ENCODE assay signal across 20 cellular contexts in the genomic region with DNA sequence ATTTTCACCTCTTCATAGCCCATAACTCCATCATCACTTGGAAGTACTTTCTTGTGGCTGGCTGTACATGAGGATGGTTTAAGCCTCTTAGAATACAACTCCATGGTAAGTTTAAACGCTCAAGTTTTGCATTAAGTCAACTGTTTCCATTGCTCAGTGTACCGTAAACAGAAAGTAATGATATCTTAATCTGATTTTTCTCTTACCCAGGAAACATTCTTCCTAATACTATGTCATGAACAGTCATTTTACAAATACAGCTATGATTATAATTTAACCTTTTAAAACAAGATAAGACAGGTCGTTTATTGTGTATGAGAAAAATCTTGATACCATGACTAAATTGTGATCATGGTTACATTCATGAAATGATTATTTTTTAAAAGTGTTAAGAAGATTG. TPM values are rescaled to one million over a fixed set of nuclear protein-coding genes. Genes with fewer than 3 reads are reported as not detected.
DNase-seq lines count a peak whose midpoint lies in the region; ATAC-seq, FAIRE-seq and TF ChIP-seq lines count a peak whose summit lies in the region.
"Had no signal": no experiment of that assay in that cellular context is flagged by ENCODE, and none has a peak within 500 bp of the region (broad histone marks: within the 10 kb centered on the region; RNA-seq: fewer than 3 reads in every experiment).

No MANE protein-coding gene starts in this region.

- dilution Hi-C loops in endothelial cell of umbilical vein (cut with MboI; ENCODE audit: extremely low pct_ligation_motif_present, low sequenced_read_pairs) = no loop called here

- H3K4ac ChIP-seq in mesenchymal stem cell (ENCODE audit: low read depth in 1 of 2, low read length in 2 of 2) = no peak overlapping the region

- H3K27ac ChIP-seq in PC-3 (ENCODE audit: low read length) = peak overlapping the region; percentile 42
- H3K27ac ChIP-seq in endothelial cell of umbilical vein (ENCODE audit: insufficient read depth, low read depth, low read length) = no peak overlapping the region
- H3K27ac ChIP-seq in mesenchymal stem cell (ENCODE audit: low read length, poor library complexity, severe bottlenecking) = peak overlapping the region; percentile 80
- H3K27ac ChIP-seq: dorsolateral prefrontal cortex, WERI-Rb-1 had no signal

- H3K27me3 ChIP-seq in PC-3 (ENCODE audit: low read length) = no peaks in the 10 kb centered on the region
- H3K27me3 ChIP-seq in endothelial cell of umbilical vein (ENCODE audit: control insufficient read depth in 2 of 2, insufficient read depth in 2 of 2, low read length in 2 of 2) = no peaks in the 10 kb centered on the region
- H3K27me3 ChIP-seq in mesenchymal stem cell (ENCODE audit: control insufficient read depth in 1 of 2, insufficient read depth in 1 of 2, low read length in 2 of 2) = no peaks in the 10 kb centered on the region
- H3K27me3 ChIP-seq: dorsolateral prefrontal cortex had no signal

- H3K9me3 Mint-ChIP-seq in immature natural killer cell = no peaks in the 10 kb centered on the region
- H3K9me3 Mint-ChIP-seq: nephron progenitor cell had no signal

- H4K91ac ChIP-seq in mesenchymal stem cell (ENCODE audit: low read length) = no peak overlapping the region

- TF ChIP-seq CTCF in PC-3 (conservative IDR thresholded peaks at IDR 0.05; ENCODE audit: low read depth, low read length) (no peak), endothelial cell of umbilical vein (IDR thresholded peaks at IDR 0.05; ENCODE audit: extremely low read depth in 1 of 2, insufficient read depth in 1 of 2, low read depth in 1 of 2, low read length in 2 of 2) (no peak)

- peaks cover 0 to 4% (median 0%) of the 10 kb centered on the region in 3 donors for H3K27me3 Mint-ChIP-seq in immature natural killer cell (ENCODE audit: low read depth in 3 of 3)

- no peak for ATAC-seq in PC-3
- ATAC-seq in HG03025 (IDR thresholded peaks at IDR 0.05; ENCODE audit: low FRiP score, unreplicated experiment) = no peak
- ATAC-seq: HCT116, sciatic nerve had no signal

- H3K9me2 ChIP-seq in PC-3 (replicated peaks; ENCODE audit: low read length) = no peaks in the 10 kb centered on the region

- no peak overlapping the region for H3K23ac ChIP-seq in mesenchymal stem cell (ENCODE audit: low read length in 2 of 2)

- H3K4me2 ChIP-seq in PC-3 (ENCODE audit: low read length) = no peak overlapping the region
- H3K4me2 ChIP-seq in endothelial cell of umbilical vein (ENCODE audit: insufficient read depth, low read length) = no peak overlapping the region
- H3K4me2 ChIP-seq in mesenchymal stem cell (ENCODE audit: low read length, poor library complexity, severe bottlenecking) = no peak overlapping the region

- H3K9me1 ChIP-seq in endothelial cell of umbilical vein (replicated peaks; ENCODE audit: control insufficient read depth, extremely low read depth, insufficient read depth, low read length) = no peaks in the 10 kb centered on the region

- DNase-seq in ACHN (peak; percentile 48), PC-3 (peak; percentile 50), endothelial cell of umbilical vein (ENCODE audit: low read depth, low spot score) (no peak), mesenchymal stem cell (no peak), NCI-H2227 (lab: John Stamatoyannopoulos, UW; ENCODE audit: unreplicated experiment) (no peak), immature natural killer cell (no peak)
- DNase-seq: activated CD8-positive, alpha-beta memory T cell treated with anti-CD3 and anti-CD28 coated beads, Interleukin-2, amount 50 U/mL, for 48 hours; activated naive CD4-positive, alpha-beta T cell treated with anti-CD3 and anti-CD28 coated beads for 36 hours; aorta; CD4-positive, alpha-beta memory T cell; central memory CD4-positive, alpha-beta T cell; dorsolateral prefrontal cortex; NCI-H187; NCI-H2227 treated with DMSO at 0.1 percent for 48 hours; nephron progenitor cell; trophoblast cell; WERI-Rb-1 had no signal

- no peak overlapping the region for H2BK15ac ChIP-seq in mesenchymal stem cell (ENCODE audit: low read depth, poor library complexity, severe bottlenecking)

- peak; percentile 43 for FAIRE-seq in endothelial cell of umbilical vein (lab: Jason Lieb, UNC)

- H3K79me2 ChIP-seq in PC-3 (ENCODE audit: low read length) (no peaks in the 10 kb centered on the region), endothelial cell of umbilical vein (ENCODE audit: control insufficient read depth, insufficient read depth, low read length) (no peaks in the 10 kb centered on the region)

- H3K9me3 ChIP-seq in PC-3 (ENCODE audit: low read length) = no peaks in the 10 kb centered on the region
- no peaks in the 10 kb centered on the region for H3K9me3 ChIP-seq in endothelial cell of umbilical vein (replicated peaks; ENCODE audit: control insufficient read depth, insufficient read depth, low read length)
- H3K9me3 ChIP-seq in mesenchymal stem cell (ENCODE audit: control insufficient read depth, low read length) = no peaks in the 10 kb centered on the region

- H3K79me1 ChIP-seq in mesenchymal stem cell (replicated peaks; ENCODE audit: low read length, poor library complexity, severe bottlenecking) = peaks cover 3% of the 10 kb centered on the region

- WGBS in mesenchymal stem cell = 100% methylated on average over 2 of the region's 3 CpGs

- H4K8ac ChIP-seq in mesenchymal stem cell (ENCODE audit: low read length) = no peak overlapping the region

- H2AK5ac ChIP-seq in mesenchymal stem cell (ENCODE audit: low read length, severe bottlenecking) = no peak overlapping the region

- no peak overlapping the region for H3K14ac ChIP-seq in mesenchymal stem cell (ENCODE audit: low read length in 2 of 2)

- no peaks in the 10 kb centered on the region for H4K20me1 ChIP-seq in PC-3 (ENCODE audit: low read length)
- no peaks in the 10 kb centered on the region for H4K20me1 ChIP-seq in endothelial cell of umbilical vein (replicated peaks; ENCODE audit: control insufficient read depth, extremely low read depth, insufficient read depth, low read length)

- H3K9ac ChIP-seq in PC-3 (ENCODE audit: low read length) = no peak overlapping the region; the same call in 1 of the 2 replicates
- no peak overlapping the region for H3K9ac ChIP-seq in endothelial cell of umbilical vein (replicated peaks; ENCODE audit: extremely low read depth, insufficient read depth, low read length)
- no peak overlapping the region for H3K9ac ChIP-seq in mesenchymal stem cell (ENCODE audit: low read length)

- POLR2A ChIA-PET in PC-3 (lab: Charles Lee; ENCODE audit: unreplicated experiment) = no interaction called here
- POLR2A ChIA-PET in endothelial cell of umbilical vein (lab: Charles Lee) = no interaction called here

- intact Hi-C loops in PC-3 (cut with micrococcal nuclease) (no loop called here), endothelial cell of umbilical vein (cut with micrococcal nuclease) (no loop called here)

- H2BK12ac ChIP-seq in mesenchymal stem cell (ENCODE audit: low read length in 2 of 2) = no peak overlapping the region

- H3F3A ChIP-seq in PC-3 (ENCODE audit: low read length, unreplicated experiment) = peaks cover 9% of the 10 kb centered on the region

- no peak overlapping the region for H2BK5ac ChIP-seq in mesenchymal stem cell (ENCODE audit: low read depth, low read length, poor library complexity, severe bottlenecking)

- in situ Hi-C loops in ACHN (cut with HindIII; ENCODE audit: low pct_ligation_motif_present, low pct_unique_long_range_greater_than_20kb, low sequenced_read_pairs) = no loop called here

- H3K4me3 Mint-ChIP-seq in immature natural killer cell = no peak overlapping the region
- H3K4me3 Mint-ChIP-seq: activated naive CD4-positive, alpha-beta T cell treated with anti-CD3 and anti-CD28 coated beads for 36 hours; CD4-positive, alpha-beta memory T cell; nephron progenitor cell had no signal

- H3K36me3 Mint-ChIP-seq in immature natural killer cell = no peaks in the 10 kb centered on the region

- 0 out of 2 replicates have a peak overlapping the region, but pooled peaks have one; percentile 15 for H2AFZ ChIP-seq in PC-3 (ENCODE audit: low read length)
- H2AFZ ChIP-seq in endothelial cell of umbilical vein (ENCODE audit: low read depth, low read length) = no peak overlapping the region
- H2AFZ ChIP-seq in mesenchymal stem cell (ENCODE audit: low read depth, low read length) = no peak overlapping the region

- H3K4me3 ChIP-seq in PC-3 (ENCODE audit: low read length) (no peak overlapping the region), endothelial cell of umbilical vein (replicated peaks in 1 of 3; ENCODE audit: insufficient read depth in 1 of 3, low read depth in 1 of 3, low read length in 3 of 3) (no peak overlapping the region), mesenchymal stem cell (ENCODE audit: insufficient read depth in 1 of 2, low read depth in 1 of 2, low read length in 2 of 2) (no peak overlapping the region)
- H3K4me3 ChIP-seq: dorsolateral prefrontal cortex had no signal

- no TSS peak for BruUV-seq in PC-3 (replicated peaks; lab: Mats Ljungman, UMichigan)
- no TSS peak for BruUV-seq in endothelial cell of umbilical vein (replicated peaks; lab: Mats Ljungman, UMichigan)

- H3K36me3 ChIP-seq in PC-3 (ENCODE audit: low read depth, low read length) (no peaks in the 10 kb centered on the region), endothelial cell of umbilical vein (ENCODE audit: control insufficient read depth in 2 of 2, extremely low read depth in 1 of 2, insufficient read depth in 2 of 2, low read length in 2 of 2) (no peaks in the 10 kb centered on the region), mesenchymal stem cell (ENCODE audit: control insufficient read depth in 1 of 2, insufficient read depth in 2 of 2, low read depth in 1 of 2, low read length in 2 of 2) (peaks cover 2 to 15% of the 10 kb centered on the region in 2 experiments)
- H3K36me3 ChIP-seq: WERI-Rb-1 had no signal

- no peak overlapping the region for H3K27ac Mint-ChIP-seq in immature natural killer cell
- H3K27ac Mint-ChIP-seq: activated naive CD4-positive, alpha-beta T cell treated with anti-CD3 and anti-CD28 coated beads for 36 hours; CD4-positive, alpha-beta memory T cell; nephron progenitor cell had no signal

- H2BK120ac ChIP-seq in mesenchymal stem cell (ENCODE audit: low read depth, low read length) = no peak overlapping the region

- H3K4me1 Mint-ChIP-seq in immature natural killer cell = no peaks in the 10 kb centered on the region
- H3K4me1 Mint-ChIP-seq: CD4-positive, alpha-beta memory T cell had no signal

- TF ChIP-seq POLR2A in endothelial cell of umbilical vein (IDR thresholded peaks at IDR 0.05; ENCODE audit: low read depth, low read length) = no peak

- H3K4me1 ChIP-seq in PC-3 (ENCODE audit: insufficient read depth, low read length) (peaks cover 55% of the 10 kb centered on the region), endothelial cell of umbilical vein (ENCODE audit: control insufficient read depth, extremely low read depth, insufficient read depth, low read length) (peaks cover 3% of the 10 kb centered on the region), mesenchymal stem cell (ENCODE audit: control insufficient read depth, insufficient read depth, low read depth, low read length) (peaks cover 13% of the 10 kb centered on the region)

- CTCF ChIA-PET in PC-3 (lab: Charles Lee) (no interaction called here), endothelial cell of umbilical vein (lab: Charles Lee) (interaction anchor here (1.0 kb wide), 1 partner anchor 10 kb away, joined by 3 read pairs; no protein-coding TSS in a partner anchor)

- no peak overlapping the region for H3K18ac ChIP-seq in mesenchymal stem cell (ENCODE audit: low read depth in 1 of 2, low read length in 2 of 2)

RNA-seq across cellular contexts. Expression of a gene that starts 11.6 kb away (rescaled TPM):
- 10.8 and 17.7 TPM in 2 replicates for total RNA-seq in PC-3 (2014; rRNA removed)
- 8.7 and 8.9 TPM in 2 replicates for total RNA-seq in endothelial cell of umbilical vein
- polyA plus RNA-seq in endothelial cell of umbilical vein = 2.9 and 4.2 TPM in 2 replicates
- 8.4 and 9.0 TPM in 2 replicates for polyA plus RNA-seq in endothelial cell of umbilical vein (2011; cell fraction: cytosol; rRNA removed)
- 12.5 and 16.2 TPM in 2 replicates for polyA plus RNA-seq in endothelial cell of umbilical vein (2011; cell fraction: nucleus; rRNA removed)
- polyA plus RNA-seq in endothelial cell of umbilical vein (2012) = 11.8 and 12.5 TPM in 2 replicates
- 2.0 and 5.8 TPM in 2 replicates for polyA minus RNA-seq in endothelial cell of umbilical vein
- 2.8 TPM for polyA minus RNA-seq in endothelial cell of umbilical vein (2011; cell fraction: cytosol; rRNA and poly(A)+ RNA removed)
- 6.3 and 6.7 TPM in 2 replicates for polyA minus RNA-seq in endothelial cell of umbilical vein (2011; cell fraction: nucleus; rRNA and poly(A)+ RNA removed)
- 20.2 TPM for polyA plus RNA-seq in mesenchymal stem cell (2013, experiment 1 of 2)
- polyA plus RNA-seq in mesenchymal stem cell (2013, experiment 2 of 2) = 20.7 TPM
- polyA plus RNA-seq in immature natural killer cell = 10 to 100 TPM in 1 of 3 donors, 1 to 10 TPM in 2; 5.7 to 11.5 (median 5.9) TPM

Comparison
In these comparisons a context has a peak if more than half of its experiments do, and no peak if none do; other contexts are left out.
1. DNase-seq: peak in ACHN (single experiment) and PC-3 (single experiment); none in endothelial cell of umbilical vein (single experiment), mesenchymal stem cell (single experiment), NCI-H2227 (single experiment) and immature natural killer cell (0 of 3).